ENCODE assay signal across 22 cellular contexts in the genomic region with DNA sequence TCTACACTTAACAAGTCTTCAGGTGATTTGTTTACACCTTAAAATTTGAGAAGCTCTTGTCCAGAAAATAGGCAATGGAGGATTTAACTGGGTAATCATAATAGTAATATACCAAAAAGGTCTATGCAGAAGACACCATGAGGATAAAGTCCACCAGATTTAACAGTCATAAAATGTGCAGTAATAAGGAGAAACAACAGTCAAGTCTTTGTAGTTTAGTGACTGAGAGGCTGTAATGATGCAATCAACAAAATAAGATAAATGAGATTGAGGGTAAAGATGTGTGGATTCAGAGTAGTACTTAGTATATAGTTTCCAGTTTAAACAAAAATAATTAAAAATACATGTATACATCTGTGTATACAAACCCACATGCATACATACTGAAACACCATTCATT.
"Had no signal": no experiment of that assay in that cellular context is flagged by ENCODE, and none has a peak within 500 bp of the region (broad histone marks: within the 10 kb centered on the region; RNA-seq: fewer than 3 reads in every experiment).

No MANE protein-coding gene starts in this region.

- DNase-seq: dermis blood vessel endothelial cell; dorsolateral prefrontal cortex; effector CD4-positive, alpha-beta T cell; effector memory CD4-positive, alpha-beta T cell; foreskin keratinocyte; heart left ventricle; hypothalamus; immature natural killer cell; islet precursor cell; kidney; kidney glomerular epithelial cell; left lung; left ventricle myocardium superior; lower lobe of right lung; mesenchymal stem cell; mucosa of descending colon; naive B cell had no signal

- H3K4me1 ChIP-seq: esophagus muscularis mucosa, foreskin keratinocyte, gastroesophageal sphincter, heart left ventricle, left lung, lower lobe of right lung had no signal

- H2AFZ ChIP-seq: hepatocyte had no signal

- H3K9me3 ChIP-seq: esophagus muscularis mucosa, gastroesophageal sphincter, heart left ventricle, left lung, lower lobe of right lung, mucosa of descending colon had no signal

- H3K27me3 ChIP-seq: dorsolateral prefrontal cortex, esophagus muscularis mucosa, foreskin keratinocyte, gastroesophageal sphincter, heart left ventricle, hepatocyte, left lung had no signal

- H3K79me2 ChIP-seq: hepatocyte had no signal

- ATAC-seq: foreskin keratinocyte, gastroesophageal sphincter, heart left ventricle, left lung, left ventricle myocardium superior, lower lobe of right lung, mucosa of descending colon had no signal

- H3K27ac ChIP-seq: coronary artery, dorsolateral prefrontal cortex, esophagus muscularis mucosa, foreskin keratinocyte, gastroesophageal sphincter, heart left ventricle, hepatocyte, left lung, lower lobe of right lung had no signal

- H3K4me3 ChIP-seq: coronary artery, dorsolateral prefrontal cortex, esophagus muscularis mucosa, gastroesophageal sphincter, heart left ventricle, hepatocyte, left lung, lower lobe of right lung, mucosa of descending colon had no signal

- H3K4me2 ChIP-seq: hepatocyte had no signal

- FAIRE-seq: endothelial cell of umbilical vein had no signal

- H3K36me3 ChIP-seq: esophagus muscularis mucosa, gastroesophageal sphincter, heart left ventricle, left lung, lower lobe of right lung had no signal
